Comparison of ENCODE assay signal across 20 cellular contexts in the genomic region with DNA sequence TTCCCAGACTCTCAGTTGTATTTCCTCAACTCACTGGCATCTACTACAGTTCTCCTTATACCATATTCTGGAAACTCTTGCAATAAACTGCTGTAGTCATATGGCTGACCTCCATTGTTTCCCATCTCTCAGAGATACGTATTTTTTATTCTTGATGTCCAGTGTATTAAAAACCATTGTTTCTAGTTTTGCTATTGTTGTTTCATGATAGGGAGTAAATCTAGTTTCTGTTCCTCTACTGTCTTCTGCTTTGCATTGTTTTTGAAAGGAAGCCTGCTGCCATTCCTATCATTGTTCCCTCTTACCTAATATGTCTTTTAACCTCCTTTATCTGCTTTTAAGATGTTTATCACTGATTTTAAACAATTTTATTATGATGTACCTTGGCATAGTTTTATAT.
"Had no signal": no experiment of that assay in that cellular context is flagged by ENCODE, and none has a peak within 500 bp of the region (broad histone marks: within the 10 kb centered on the region; RNA-seq: fewer than 3 reads in every experiment).

No MANE protein-coding gene starts in this region.

- H3K4me1 ChIP-seq: gastrocnemius medialis, heart left ventricle, sigmoid colon, tibial artery, vagina had no signal

- H3K4me1 Mint-ChIP-seq: brain, endodermal cell had no signal

- H3K27ac Mint-ChIP-seq: brain, endodermal cell had no signal

- FAIRE-seq: colon, kidney had no signal

- H3K36me3 ChIP-seq: gastrocnemius medialis, heart left ventricle, sigmoid colon, vagina had no signal

- H3K9me3 ChIP-seq: gastrocnemius medialis, sigmoid colon had no signal

- H3K27me3 Mint-ChIP-seq: brain had no signal

- H3K4me3 Mint-ChIP-seq: brain, endodermal cell had no signal

- DNase-seq: activated CD4-positive, alpha-beta T cell treated with anti-CD3 and anti-CD28 coated beads, Interleukin-2, amount 50 U/mL, for 4 hours; activated naive CD4-positive, alpha-beta T cell; central memory CD4-positive, alpha-beta T cell; endodermal cell; gastrocnemius medialis; heart left ventricle; kidney; midbrain; occipital lobe; posterior cingulate gyrus; sigmoid colon; stimulated activated CD4-positive, alpha-beta T cell treated with anti-CD3 and anti-CD28 coated beads, Interleukin-4, amount 100 ng/mL, for 4 hours; stimulated activated naive CD4-positive, alpha-beta T cell; tibial artery; WERI-Rb-1 had no signal

- H3K27ac ChIP-seq: gastrocnemius medialis, heart left ventricle, sigmoid colon, tibial artery, vagina, WERI-Rb-1 had no signal

- H3K27me3 ChIP-seq: gastrocnemius medialis, heart left ventricle, sigmoid colon, tibial artery, vagina had no signal

- ATAC-seq: gastrocnemius medialis, heart left ventricle, left lobe of liver had no signal

- H3K4me3 ChIP-seq: gastrocnemius medialis, heart left ventricle, lung, sigmoid colon, tibial artery, vagina had no signal
